Comparison of ENCODE assay signal across 12 cellular contexts in genomic region chr19:18987456-18987855, GRCh38. TPM values are rescaled to one million over a fixed set of nuclear protein-coding genes. Genes with fewer than 3 reads are reported as not detected.
DNase-seq lines count a peak whose midpoint lies in the region; ATAC-seq, FAIRE-seq and TF ChIP-seq lines count a peak whose summit lies in the region.
"Had no signal": no experiment of that assay in that cellular context is flagged by ENCODE, and none has a peak within 500 bp of the region (broad histone marks: within the 10 kb centered on the region; RNA-seq: fewer than 3 reads in every experiment).

No MANE protein-coding gene starts in this region.

- H3K4me1 ChIP-seq in PC-3 (ENCODE audit: insufficient read depth, low read length) (no peaks in the 10 kb centered on the region), neural progenitor cell (peaks cover 15% of the 10 kb centered on the region), right cardiac atrium (ENCODE audit: control insufficient read depth, insufficient read depth, low read length) (no peaks in the 10 kb centered on the region)
- H3K4me1 ChIP-seq: HAP-1 had no signal

- peaks cover 2% of the 10 kb centered on the region for H3K27me3 Mint-ChIP-seq in neural progenitor cell (ENCODE audit: insufficient read depth, low read depth)
- no peaks in the 10 kb centered on the region for H3K27me3 Mint-ChIP-seq in Calu3 (ENCODE audit: unreplicated experiment)

- no peak for FAIRE-seq in D721Med (lab: Jason Lieb, UNC)
- FAIRE-seq: GM18507 had no signal

- peak; percentile 45 for DNase-seq in D721Med (ENCODE audit: insufficient read length, low spot score)
- DNase-seq in NCI-H524 treated with DMSO at 0.1 percent for 48 hours (lab: John Stamatoyannopoulos, UW): peak; percentile 82
- DNase-seq in PC-3: no peak
- no peak for DNase-seq in neural progenitor cell (ENCODE audit: low spot score)
- DNase-seq in NCI-H1048 (lab: John Stamatoyannopoulos, UW): no peak
- DNase-seq in Calu3: no peak
- no peak for DNase-seq in right cardiac atrium
- no peak for DNase-seq in hippocampal formation (lab: John Stamatoyannopoulos, UW)

- H3K4me2 ChIP-seq in PC-3 (ENCODE audit: low read length) (no peak overlapping the region), neural progenitor cell (no peak overlapping the region)

- peaks cover 3% of the 10 kb centered on the region for H3K36me3 Mint-ChIP-seq in neural progenitor cell
- no peaks in the 10 kb centered on the region for H3K36me3 Mint-ChIP-seq in Calu3 (ENCODE audit: insufficient read depth, unreplicated experiment)

- H3K27ac ChIP-seq in PC-3 (ENCODE audit: low read length) (no peak overlapping the region), neural progenitor cell (no peak overlapping the region), right cardiac atrium (ENCODE audit: low read length) (no peak overlapping the region)

- TF ChIP-seq CTCF in D721Med (IDR thresholded peaks at IDR 0.05; ENCODE audit: insufficient read depth, missing control alignments) (no peak), PC-3 (conservative IDR thresholded peaks at IDR 0.05; ENCODE audit: low read depth, low read length) (no peak), neural progenitor cell (IDR thresholded peaks at IDR 0.05) (no peak), Calu3 (IDR thresholded peaks at IDR 0.05; ENCODE audit: unreplicated experiment) (no peak)

- ATAC-seq in PC-3 (peak; percentile 6; the same call in 1 of the 2 replicates), right cardiac atrium (no peak)

- H3K4me3 ChIP-seq in PC-3 (ENCODE audit: low read length): no peak overlapping the region
- H3K4me3 ChIP-seq in neural progenitor cell: no peak overlapping the region
- H3K4me3 ChIP-seq in right cardiac atrium (ENCODE audit: low read length): no peak overlapping the region
- H3K4me3 ChIP-seq: HAP-1 had no signal

- CTCF ChIA-PET in PC-3 (lab: Charles Lee): interaction anchor here (0.6 to 1.5 kb wide), 3 partner anchors 21 to 70 kb away, joined by 4 to 12 read pairs (median 8); partner anchors contain the start of genes COPE and DDX49
- CTCF ChIA-PET in Calu3 (lab: Charles Lee): interaction anchor here (0.6 to 1.8 kb wide), 5 partner anchors 68 to 676 kb away, joined by 3 to 10 read pairs (median 5); partner anchors contain the start of genes ATP13A1, CERS1, COPE and DDX49

- 63% methylated on average over 4 of the region's 4 CpGs for whole genome bisulfite sequencing in right cardiac atrium

- BruUV-seq in PC-3 (replicated peaks; lab: Mats Ljungman, UMichigan) (no TSS peak), Calu3 (replicated peaks; lab: Mats Ljungman, UMichigan) (no TSS peak)

- no peaks in the 10 kb centered on the region for H3K27me3 ChIP-seq in PC-3 (ENCODE audit: low read length)
- peaks cover 28% of the 10 kb centered on the region for H3K27me3 ChIP-seq in neural progenitor cell
- H3K27me3 ChIP-seq in right cardiac atrium (ENCODE audit: control insufficient read depth, insufficient read depth): no peaks in the 10 kb centered on the region

- H3K4me3 Mint-ChIP-seq in neural progenitor cell: no peak overlapping the region
- H3K4me3 Mint-ChIP-seq in Calu3 (ENCODE audit: low read depth, unreplicated experiment): no peak overlapping the region
- H3K4me3 Mint-ChIP-seq: CD4-positive, alpha-beta memory T cell; HFFc6 had no signal

- no peak overlapping the region for H2AFZ ChIP-seq in PC-3 (ENCODE audit: low read length)
- no peak overlapping the region for H2AFZ ChIP-seq in neural progenitor cell (replicated peaks)

- H3K9me3 Mint-ChIP-seq in neural progenitor cell: no peaks in the 10 kb centered on the region
- no peaks in the 10 kb centered on the region for H3K9me3 Mint-ChIP-seq in Calu3 (ENCODE audit: low read depth, unreplicated experiment)
- H3K9me3 Mint-ChIP-seq: HFFc6 had no signal

- H4K20me1 ChIP-seq in PC-3 (ENCODE audit: low read length): no peaks in the 10 kb centered on the region
- H4K20me1 ChIP-seq in neural progenitor cell (ENCODE audit: low read depth): no peaks in the 10 kb centered on the region

- H3F3A ChIP-seq in PC-3 (ENCODE audit: low read length, unreplicated experiment) (no peaks in the 10 kb centered on the region), neural progenitor cell (ENCODE audit: low read depth) (peaks cover 34% of the 10 kb centered on the region)

- intact Hi-C loops in PC-3 (cut with micrococcal nuclease) (loop anchor here (2.0 kb wide), 1 partner anchor 17 kb away; no protein-coding TSS in a partner anchor), Calu3 (cut with micrococcal nuclease; ENCODE audit: unreplicated experiment) (loop anchor here (5.0 kb wide), 1 partner anchor 90 kb away; the partner anchor contains the start of gene CERS1), right cardiac atrium (cut with DNase I) (no loop called here)

- no peaks in the 10 kb centered on the region for H3K9me2 ChIP-seq in PC-3 (replicated peaks; ENCODE audit: low read length)

- POLR2A ChIA-PET in PC-3 (lab: Charles Lee; ENCODE audit: unreplicated experiment): interaction anchor here (1.5 kb wide), 1 partner anchor 68 kb away, joined by 8 read pairs; the partner anchor contains the start of genes COPE and DDX49

- H3K4me1 Mint-ChIP-seq in neural progenitor cell (peaks cover 20% of the 10 kb centered on the region), Calu3 (ENCODE audit: low read depth, unreplicated experiment) (no peaks in the 10 kb centered on the region)

- H3K9me3 ChIP-seq in PC-3 (ENCODE audit: low read length) (no peaks in the 10 kb centered on the region), neural progenitor cell (ENCODE audit: low read depth) (no peaks in the 10 kb centered on the region), right cardiac atrium (ENCODE audit: control insufficient read depth, low read length) (no peaks in the 10 kb centered on the region)
- H3K9me3 ChIP-seq: HAP-1 had no signal

- H3K79me2 ChIP-seq in PC-3 (ENCODE audit: low read length) (no peaks in the 10 kb centered on the region), neural progenitor cell (ENCODE audit: low read depth) (no peaks in the 10 kb centered on the region)

- peak overlapping the region; percentile 83 for H3K27ac Mint-ChIP-seq in neural progenitor cell
- no peak overlapping the region for H3K27ac Mint-ChIP-seq in Calu3 (ENCODE audit: unreplicated experiment)
- H3K27ac Mint-ChIP-seq: HFFc6 had no signal

- H3K36me3 ChIP-seq in PC-3 (ENCODE audit: low read depth, low read length) (0 out of 2 replicates have a peak, but pooled peaks cover 4% of the 10 kb centered on the region), neural progenitor cell (no peaks in the 10 kb centered on the region)

- H3K9ac ChIP-seq in PC-3 (ENCODE audit: low read length) (no peak overlapping the region), neural progenitor cell (no peak overlapping the region)

RNA-seq across cellular contexts. Expression of gene SUGP2, which starts 45.9 kb away (rescaled TPM):
- total RNA-seq in PC-3 (2014; rRNA removed): 48.9 and 56.9 TPM in 2 replicates
- total RNA-seq in neural progenitor cell (ENCODE audit: low replicate concordance): 123 and 125 TPM in 2 replicates
- total RNA-seq in Calu3 (2022): 67.1 and 77.2 TPM in 2 replicates
- total RNA-seq in right cardiac atrium: 10 to 100 TPM; 50.3 to 77.7 (median 71.0) TPM
- polyA plus RNA-seq in right cardiac atrium: 48.3 TPM

RNA-seq across cellular contexts. Expression of gene ARMC6, which starts 45.9 kb away (rescaled TPM):
- total RNA-seq in PC-3 (2014; rRNA removed) (102 and 114 TPM in 2 replicates), neural progenitor cell (ENCODE audit: low replicate concordance) (18.1 and 35.0 TPM in 2 replicates), Calu3 (2022) (24.0 and 24.6 TPM in 2 replicates), right cardiac atrium (10 to 100 TPM; 12.1 to 14.7 (median 13.8) TPM)
- 16.7 TPM for polyA plus RNA-seq in right cardiac atrium

RNA-seq across cellular contexts. Expression of gene HOMER3, which starts 46.4 kb away (rescaled TPM):
- total RNA-seq in PC-3 (2014; rRNA removed) (118 and 143 TPM in 2 replicates), neural progenitor cell (ENCODE audit: low replicate concordance) (28.2 and 66.9 TPM in 2 replicates), Calu3 (2022) (19.0 and 20.2 TPM in 2 replicates), right cardiac atrium (10 to 100 TPM; 10.2 to 14.9 (median 12.4) TPM)
- 26.5 TPM for polyA plus RNA-seq in right cardiac atrium

Comparison
In these comparisons a context has a peak if more than half of its experiments do, and no peak if none do; other contexts are left out.
1. DNase-seq: peak in D721Med (single experiment) and NCI-H524 treated with DMSO at 0.1 percent for 48 hours (single experiment); none in PC-3 (single experiment), neural progenitor cell (single experiment), NCI-H1048 (single experiment), Calu3 (single experiment), right cardiac atrium (0 of 3) and hippocampal formation (0 of 2).
2. intact Hi-C loops: an anchor here in PC-3 (2.0 kb wide) and Calu3 (5.0 kb wide); none called in right cardiac atrium.